1 cellular context compared by ENCODE assay signal in the genomic region with DNA sequence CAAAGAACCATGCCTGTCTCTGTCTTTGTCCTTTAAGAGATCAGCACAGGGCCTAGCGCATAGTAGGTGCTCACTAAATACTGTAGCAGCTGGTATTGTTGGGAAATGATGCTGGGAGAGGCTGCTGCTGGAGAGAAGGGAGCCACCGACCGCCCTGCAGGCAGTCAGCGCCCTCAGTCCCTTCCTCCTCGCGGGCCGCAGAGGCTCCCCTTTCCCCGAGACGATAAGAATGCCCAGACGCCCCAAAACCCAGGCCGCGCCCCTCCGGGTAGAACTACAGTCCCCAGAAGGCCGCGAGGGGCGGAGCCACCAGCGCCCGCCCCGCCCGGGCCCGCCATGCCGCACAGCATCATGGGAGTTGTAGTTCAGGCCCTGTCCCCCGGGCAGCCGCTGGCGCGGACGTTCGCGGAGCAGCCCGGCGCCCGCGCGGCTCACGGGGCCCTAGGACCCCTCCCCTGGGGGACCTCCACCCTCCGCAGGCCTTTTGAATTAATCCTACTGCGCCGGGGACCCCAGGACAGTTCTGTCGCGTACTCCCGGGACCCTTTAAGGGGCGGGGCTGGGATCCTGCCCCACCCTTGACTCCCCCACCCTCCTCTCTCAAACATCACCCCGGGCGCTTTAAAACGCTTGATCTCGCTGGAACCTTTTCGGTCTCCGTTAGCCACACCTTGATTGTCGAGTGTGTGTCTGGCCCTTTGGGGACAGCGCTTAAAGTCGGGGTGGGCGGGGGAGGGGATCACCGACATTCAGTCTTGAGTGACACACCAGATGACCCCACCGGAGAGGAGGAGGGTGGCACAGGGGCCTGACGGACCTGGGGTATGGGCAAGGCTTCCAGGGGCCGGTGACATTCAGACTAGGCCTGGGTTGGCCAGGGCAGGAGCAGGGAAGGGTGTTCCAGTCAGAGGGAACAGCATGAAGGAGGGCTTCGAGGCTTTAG.
TF ChIP-seq lines count a peak whose summit lies in the region.

No MANE protein-coding gene starts in this region.

TF ChIP-seq in HepG2, 621 proteins besides CTCF, POLR2A, EP300 and RAD21 (continued from another document and continues in another):
- TF ChIP-seq YEATS4 (CRISPR knock-in tag; IDR thresholded peaks at IDR 0.05; ENCODE audit: borderline replicate concordance) = no peak
- TF ChIP-seq, protein P1, sequence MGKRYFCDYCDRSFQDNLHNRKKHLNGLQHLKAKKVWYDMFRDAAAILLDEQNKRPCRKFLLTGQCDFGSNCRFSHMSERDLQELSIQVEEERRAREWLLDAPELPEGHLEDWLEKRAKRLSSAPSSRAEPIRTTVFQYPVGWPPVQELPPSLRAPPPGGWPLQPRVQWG (CRISPR knock-in tag; IDR thresholded peaks at IDR 0.05; ENCODE audit: borderline replicate concordance, low read depth) = no peak
- TF ChIP-seq SKI (IDR thresholded peaks at IDR 0.05; ENCODE audit: partially characterized antibody) = no peak
- no peak for TF ChIP-seq ELF1 (CRISPR knock-in tag; IDR thresholded peaks at IDR 0.05)
- TF ChIP-seq CEBPG (CRISPR knock-in tag; IDR thresholded peaks at IDR 0.05) = no peak
- peak; percentile 16; the same call in 1 of the 2 replicates for TF ChIP-seq GABPA (IDR thresholded peaks at IDR 0.05; ENCODE audit: low read depth, low read length)
- TF ChIP-seq GABPA (CRISPR knock-in tag; IDR thresholded peaks at IDR 0.05; ENCODE audit: low read depth) = peak; percentile 59; the same call in 1 of the 2 replicates
- TF ChIP-seq ZC3H13 (CRISPR knock-in tag; IDR thresholded peaks at IDR 0.05) = no peak
- TF ChIP-seq, protein P2, sequence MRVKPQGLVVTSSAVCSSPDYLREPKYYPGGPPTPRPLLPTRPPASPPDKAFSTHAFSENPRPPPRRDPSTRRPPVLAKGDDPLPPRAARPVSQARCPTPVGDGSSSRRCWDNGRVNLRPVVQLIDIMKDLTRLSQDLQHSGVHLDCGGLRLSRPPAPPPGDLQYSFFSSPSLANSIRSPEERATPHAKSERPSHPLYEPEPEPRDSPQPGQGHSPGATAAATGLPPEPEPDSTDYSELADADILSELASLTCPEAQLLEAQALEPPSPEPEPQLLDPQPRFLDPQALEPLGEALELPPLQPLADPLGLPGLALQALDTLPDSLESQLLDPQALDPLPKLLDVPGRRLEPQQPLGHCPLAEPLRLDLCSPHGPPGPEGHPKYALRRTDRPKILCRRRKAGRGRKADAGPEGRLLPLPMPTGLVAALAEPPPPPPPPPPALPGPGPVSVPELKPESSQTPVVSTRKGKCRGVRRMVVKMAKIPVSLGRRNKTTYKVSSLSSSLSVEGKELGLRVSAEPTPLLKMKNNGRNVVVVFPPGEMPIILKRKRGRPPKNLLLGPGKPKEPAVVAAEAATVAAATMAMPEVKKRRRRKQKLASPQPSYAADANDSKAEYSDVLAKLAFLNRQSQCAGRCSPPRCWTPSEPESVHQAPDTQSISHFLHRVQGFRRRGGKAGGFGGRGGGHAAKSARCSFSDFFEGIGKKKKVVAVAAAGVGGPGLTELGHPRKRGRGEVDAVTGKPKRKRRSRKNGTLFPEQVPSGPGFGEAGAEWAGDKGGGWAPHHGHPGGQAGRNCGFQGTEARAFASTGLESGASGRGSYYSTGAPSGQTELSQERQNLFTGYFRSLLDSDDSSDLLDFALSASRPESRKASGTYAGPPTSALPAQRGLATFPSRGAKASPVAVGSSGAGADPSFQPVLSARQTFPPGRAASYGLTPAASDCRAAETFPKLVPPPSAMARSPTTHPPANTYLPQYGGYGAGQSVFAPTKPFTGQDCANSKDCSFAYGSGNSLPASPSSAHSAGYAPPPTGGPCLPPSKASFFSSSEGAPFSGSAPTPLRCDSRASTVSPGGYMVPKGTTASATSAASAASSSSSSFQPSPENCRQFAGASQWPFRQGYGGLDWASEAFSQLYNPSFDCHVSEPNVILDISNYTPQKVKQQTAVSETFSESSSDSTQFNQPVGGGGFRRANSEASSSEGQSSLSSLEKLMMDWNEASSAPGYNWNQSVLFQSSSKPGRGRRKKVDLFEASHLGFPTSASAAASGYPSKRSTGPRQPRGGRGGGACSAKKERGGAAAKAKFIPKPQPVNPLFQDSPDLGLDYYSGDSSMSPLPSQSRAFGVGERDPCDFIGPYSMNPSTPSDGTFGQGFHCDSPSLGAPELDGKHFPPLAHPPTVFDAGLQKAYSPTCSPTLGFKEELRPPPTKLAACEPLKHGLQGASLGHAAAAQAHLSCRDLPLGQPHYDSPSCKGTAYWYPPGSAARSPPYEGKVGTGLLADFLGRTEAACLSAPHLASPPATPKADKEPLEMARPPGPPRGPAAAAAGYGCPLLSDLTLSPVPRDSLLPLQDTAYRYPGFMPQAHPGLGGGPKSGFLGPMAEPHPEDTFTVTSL (CRISPR knock-in tag; IDR thresholded peaks at IDR 0.05; ENCODE audit: borderline replicate concordance) = no peak
- TF ChIP-seq, protein P3, sequence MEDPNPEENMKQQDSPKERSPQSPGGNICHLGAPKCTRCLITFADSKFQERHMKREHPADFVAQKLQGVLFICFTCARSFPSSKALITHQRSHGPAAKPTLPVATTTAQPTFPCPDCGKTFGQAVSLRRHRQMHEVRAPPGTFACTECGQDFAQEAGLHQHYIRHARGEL (CRISPR knock-in tag; IDR thresholded peaks at IDR 0.05) = no peak
- no peak for TF ChIP-seq ZNF615 (CRISPR knock-in tag; IDR thresholded peaks at IDR 0.05; ENCODE audit: borderline replicate concordance)
- TF ChIP-seq, protein P4, sequence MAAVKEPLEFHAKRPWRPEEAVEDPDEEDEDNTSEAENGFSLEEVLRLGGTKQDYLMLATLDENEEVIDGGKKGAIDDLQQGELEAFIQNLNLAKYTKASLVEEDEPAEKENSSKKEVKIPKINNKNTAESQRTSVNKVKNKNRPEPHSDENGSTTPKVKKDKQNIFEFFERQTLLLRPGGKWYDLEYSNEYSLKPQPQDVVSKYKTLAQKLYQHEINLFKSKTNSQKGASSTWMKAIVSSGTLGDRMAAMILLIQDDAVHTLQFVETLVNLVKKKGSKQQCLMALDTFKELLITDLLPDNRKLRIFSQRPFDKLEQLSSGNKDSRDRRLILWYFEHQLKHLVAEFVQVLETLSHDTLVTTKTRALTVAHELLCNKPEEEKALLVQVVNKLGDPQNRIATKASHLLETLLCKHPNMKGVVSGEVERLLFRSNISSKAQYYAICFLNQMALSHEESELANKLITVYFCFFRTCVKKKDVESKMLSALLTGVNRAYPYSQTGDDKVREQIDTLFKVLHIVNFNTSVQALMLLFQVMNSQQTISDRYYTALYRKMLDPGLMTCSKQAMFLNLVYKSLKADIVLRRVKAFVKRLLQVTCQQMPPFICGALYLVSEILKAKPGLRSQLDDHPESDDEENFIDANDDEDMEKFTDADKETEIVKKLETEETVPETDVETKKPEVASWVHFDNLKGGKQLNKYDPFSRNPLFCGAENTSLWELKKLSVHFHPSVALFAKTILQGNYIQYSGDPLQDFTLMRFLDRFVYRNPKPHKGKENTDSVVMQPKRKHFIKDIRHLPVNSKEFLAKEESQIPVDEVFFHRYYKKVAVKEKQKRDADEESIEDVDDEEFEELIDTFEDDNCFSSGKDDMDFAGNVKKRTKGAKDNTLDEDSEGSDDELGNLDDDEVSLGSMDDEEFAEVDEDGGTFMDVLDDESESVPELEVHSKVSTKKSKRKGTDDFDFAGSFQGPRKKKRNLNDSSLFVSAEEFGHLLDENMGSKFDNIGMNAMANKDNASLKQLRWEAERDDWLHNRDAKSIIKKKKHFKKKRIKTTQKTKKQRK (IDR thresholded peaks at IDR 0.05; ENCODE audit: low read length) = no peak
- TF ChIP-seq ZNF724P (CRISPR knock-in tag; IDR thresholded peaks at IDR 0.05; ENCODE audit: borderline replicate concordance) = no peak
- TF ChIP-seq ZNF207 (IDR thresholded peaks at IDR 0.05; ENCODE audit: borderline replicate concordance) = no peak
- no peak for TF ChIP-seq ZNF766 (CRISPR knock-in tag; IDR thresholded peaks at IDR 0.05; ENCODE audit: borderline replicate concordance)
- TF ChIP-seq, protein P5, sequence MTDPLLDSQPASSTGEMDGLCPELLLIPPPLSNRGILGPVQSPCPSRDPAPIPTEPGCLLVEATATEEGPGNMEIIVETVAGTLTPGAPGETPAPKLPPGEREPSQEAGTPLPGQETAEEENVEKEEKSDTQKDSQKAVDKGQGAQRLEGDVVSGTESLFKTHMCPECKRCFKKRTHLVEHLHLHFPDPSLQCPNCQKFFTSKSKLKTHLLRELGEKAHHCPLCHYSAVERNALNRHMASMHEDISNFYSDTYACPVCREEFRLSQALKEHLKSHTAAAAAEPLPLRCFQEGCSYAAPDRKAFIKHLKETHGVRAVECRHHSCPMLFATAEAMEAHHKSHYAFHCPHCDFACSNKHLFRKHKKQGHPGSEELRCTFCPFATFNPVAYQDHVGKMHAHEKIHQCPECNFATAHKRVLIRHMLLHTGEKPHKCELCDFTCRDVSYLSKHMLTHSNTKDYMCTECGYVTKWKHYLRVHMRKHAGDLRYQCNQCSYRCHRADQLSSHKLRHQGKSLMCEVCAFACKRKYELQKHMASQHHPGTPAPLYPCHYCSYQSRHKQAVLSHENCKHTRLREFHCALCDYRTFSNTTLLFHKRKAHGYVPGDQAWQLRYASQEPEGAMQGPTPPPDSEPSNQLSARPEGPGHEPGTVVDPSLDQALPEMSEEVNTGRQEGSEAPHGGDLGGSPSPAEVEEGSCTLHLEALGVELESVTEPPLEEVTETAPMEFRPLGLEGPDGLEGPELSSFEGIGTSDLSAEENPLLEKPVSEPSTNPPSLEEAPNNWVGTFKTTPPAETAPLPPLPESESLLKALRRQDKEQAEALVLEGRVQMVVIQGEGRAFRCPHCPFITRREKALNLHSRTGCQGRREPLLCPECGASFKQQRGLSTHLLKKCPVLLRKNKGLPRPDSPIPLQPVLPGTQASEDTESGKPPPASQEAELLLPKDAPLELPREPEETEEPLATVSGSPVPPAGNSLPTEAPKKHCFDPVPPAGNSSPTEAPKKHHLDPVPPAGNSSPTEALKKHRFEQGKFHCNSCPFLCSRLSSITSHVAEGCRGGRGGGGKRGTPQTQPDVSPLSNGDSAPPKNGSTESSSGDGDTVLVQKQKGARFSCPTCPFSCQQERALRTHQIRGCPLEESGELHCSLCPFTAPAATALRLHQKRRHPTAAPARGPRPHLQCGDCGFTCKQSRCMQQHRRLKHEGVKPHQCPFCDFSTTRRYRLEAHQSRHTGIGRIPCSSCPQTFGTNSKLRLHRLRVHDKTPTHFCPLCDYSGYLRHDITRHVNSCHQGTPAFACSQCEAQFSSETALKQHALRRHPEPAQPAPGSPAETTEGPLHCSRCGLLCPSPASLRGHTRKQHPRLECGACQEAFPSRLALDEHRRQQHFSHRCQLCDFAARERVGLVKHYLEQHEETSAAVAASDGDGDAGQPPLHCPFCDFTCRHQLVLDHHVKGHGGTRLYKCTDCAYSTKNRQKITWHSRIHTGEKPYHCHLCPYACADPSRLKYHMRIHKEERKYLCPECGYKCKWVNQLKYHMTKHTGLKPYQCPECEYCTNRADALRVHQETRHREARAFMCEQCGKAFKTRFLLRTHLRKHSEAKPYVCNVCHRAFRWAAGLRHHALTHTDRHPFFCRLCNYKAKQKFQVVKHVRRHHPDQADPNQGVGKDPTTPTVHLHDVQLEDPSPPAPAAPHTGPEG (CRISPR knock-in tag; IDR thresholded peaks at IDR 0.05) = no peak
- TF ChIP-seq ASH2L (IDR thresholded peaks at IDR 0.05; ENCODE audit: insufficient read length, low read depth, low read length) = no peak
- peak; percentile 52; the same call in 1 of the 2 replicates for TF ChIP-seq ERF (CRISPR knock-in tag; IDR thresholded peaks at IDR 0.05)
- no peak for TF ChIP-seq RFXANK (CRISPR knock-in tag; IDR thresholded peaks at IDR 0.05)
- no peak for TF ChIP-seq TAF15 (IDR thresholded peaks at IDR 0.05; ENCODE audit: low read depth, low read length, poor library complexity, severe bottlenecking)
- TF ChIP-seq RBM22 (optimal IDR thresholded peaks at IDR 0.05; ENCODE audit: low read length) = no peak
- TF ChIP-seq, protein P6, sequence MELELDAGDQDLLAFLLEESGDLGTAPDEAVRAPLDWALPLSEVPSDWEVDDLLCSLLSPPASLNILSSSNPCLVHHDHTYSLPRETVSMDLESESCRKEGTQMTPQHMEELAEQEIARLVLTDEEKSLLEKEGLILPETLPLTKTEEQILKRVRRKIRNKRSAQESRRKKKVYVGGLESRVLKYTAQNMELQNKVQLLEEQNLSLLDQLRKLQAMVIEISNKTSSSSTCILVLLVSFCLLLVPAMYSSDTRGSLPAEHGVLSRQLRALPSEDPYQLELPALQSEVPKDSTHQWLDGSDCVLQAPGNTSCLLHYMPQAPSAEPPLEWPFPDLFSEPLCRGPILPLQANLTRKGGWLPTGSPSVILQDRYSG (CRISPR knock-in tag; IDR thresholded peaks at IDR 0.05) = no peak
- TF ChIP-seq TSC22D2 (CRISPR knock-in tag; IDR thresholded peaks at IDR 0.05; ENCODE audit: borderline replicate concordance) = no peak
- TF ChIP-seq, protein P7, sequence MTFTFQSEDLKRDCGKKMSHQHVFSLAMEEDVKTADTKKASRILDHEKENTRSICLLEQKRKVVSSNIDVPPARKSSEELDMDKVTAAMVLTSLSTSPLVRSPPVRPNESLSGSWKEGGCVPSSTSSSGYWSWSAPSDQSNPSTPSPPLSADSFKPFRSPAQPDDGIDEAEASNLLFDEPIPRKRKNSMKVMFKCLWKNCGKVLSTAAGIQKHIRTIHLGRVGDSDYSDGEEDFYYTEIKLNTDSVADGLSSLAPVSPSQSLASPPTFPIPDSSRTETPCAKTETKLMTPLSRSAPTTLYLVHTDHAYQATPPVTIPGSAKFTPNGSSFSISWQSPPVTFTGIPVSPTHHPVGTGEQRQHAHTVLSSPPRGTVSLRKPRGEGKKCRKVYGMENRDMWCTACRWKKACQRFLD (CRISPR knock-in tag; IDR thresholded peaks at IDR 0.05; ENCODE audit: borderline replicate concordance) = no peak
- TF ChIP-seq, protein P8, sequence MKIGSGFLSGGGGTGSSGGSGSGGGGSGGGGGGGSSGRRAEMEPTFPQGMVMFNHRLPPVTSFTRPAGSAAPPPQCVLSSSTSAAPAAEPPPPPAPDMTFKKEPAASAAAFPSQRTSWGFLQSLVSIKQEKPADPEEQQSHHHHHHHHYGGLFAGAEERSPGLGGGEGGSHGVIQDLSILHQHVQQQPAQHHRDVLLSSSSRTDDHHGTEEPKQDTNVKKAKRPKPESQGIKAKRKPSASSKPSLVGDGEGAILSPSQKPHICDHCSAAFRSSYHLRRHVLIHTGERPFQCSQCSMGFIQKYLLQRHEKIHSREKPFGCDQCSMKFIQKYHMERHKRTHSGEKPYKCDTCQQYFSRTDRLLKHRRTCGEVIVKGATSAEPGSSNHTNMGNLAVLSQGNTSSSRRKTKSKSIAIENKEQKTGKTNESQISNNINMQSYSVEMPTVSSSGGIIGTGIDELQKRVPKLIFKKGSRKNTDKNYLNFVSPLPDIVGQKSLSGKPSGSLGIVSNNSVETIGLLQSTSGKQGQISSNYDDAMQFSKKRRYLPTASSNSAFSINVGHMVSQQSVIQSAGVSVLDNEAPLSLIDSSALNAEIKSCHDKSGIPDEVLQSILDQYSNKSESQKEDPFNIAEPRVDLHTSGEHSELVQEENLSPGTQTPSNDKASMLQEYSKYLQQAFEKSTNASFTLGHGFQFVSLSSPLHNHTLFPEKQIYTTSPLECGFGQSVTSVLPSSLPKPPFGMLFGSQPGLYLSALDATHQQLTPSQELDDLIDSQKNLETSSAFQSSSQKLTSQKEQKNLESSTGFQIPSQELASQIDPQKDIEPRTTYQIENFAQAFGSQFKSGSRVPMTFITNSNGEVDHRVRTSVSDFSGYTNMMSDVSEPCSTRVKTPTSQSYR (CRISPR knock-in tag; IDR thresholded peaks at IDR 0.05; ENCODE audit: borderline replicate concordance) = 0 out of 2 replicates have a peak, but pooled peaks have one; percentile 20
- no peak for TF ChIP-seq AGO2 (optimal IDR thresholded peaks at IDR 0.05; ENCODE audit: low read depth, low read length)
- TF ChIP-seq HNRNPK (IDR thresholded peaks at IDR 0.05; ENCODE audit: low read depth, low read length, poor library complexity, severe bottlenecking) = no peak
- no peak for TF ChIP-seq ZNF235 (CRISPR knock-in tag; IDR thresholded peaks at IDR 0.05; ENCODE audit: borderline replicate concordance)
